In the genomic region with DNA sequence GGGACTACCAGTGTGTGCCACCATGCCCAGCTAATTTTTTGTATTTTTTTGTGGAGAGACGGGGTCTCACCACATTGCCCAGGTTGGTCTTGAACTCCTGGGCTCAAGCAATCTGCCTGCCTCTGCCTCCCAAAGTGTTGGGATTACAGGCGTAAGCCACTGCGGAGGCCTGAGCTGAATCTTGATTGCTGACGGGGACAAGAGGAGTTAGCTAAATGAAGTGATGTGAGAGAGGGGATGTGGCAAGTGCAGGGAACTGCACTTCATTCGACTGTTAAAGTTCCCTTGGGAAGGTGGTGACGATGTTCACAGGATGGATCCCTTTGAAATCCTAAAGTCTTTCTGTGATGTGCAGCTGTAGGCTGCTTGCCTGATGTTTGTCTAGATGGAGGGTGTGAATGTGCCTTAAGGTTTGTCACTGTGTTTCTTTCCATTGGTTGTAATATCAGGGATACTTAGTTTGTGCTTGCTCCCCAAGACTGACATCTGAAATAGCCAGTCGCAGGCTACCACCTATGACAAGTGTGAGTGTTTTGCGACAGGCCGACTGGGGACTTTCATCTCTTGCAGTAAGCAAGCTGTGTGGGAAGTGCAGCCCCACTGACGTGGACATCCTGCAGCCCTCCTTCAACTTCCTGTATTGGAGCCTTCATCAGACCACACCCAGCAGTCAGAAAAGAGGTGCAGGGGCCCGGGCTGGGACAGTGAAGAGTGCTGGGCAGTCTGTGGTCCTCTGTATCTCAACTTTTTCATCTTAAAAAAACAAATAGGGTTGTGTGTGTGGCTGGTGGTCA, we compare ENCODE assay signal across 8 cellular contexts. TPM values are rescaled to one million over a fixed set of nuclear protein-coding genes. Genes with fewer than 3 reads are reported as not detected.
A peak's percentile ranks its signal among the peaks of the same experiment; 100 is the strongest.
DNase-seq lines count a peak whose midpoint lies in the region; ATAC-seq lines count a peak whose summit lies in the region.

No MANE protein-coding gene starts in this region.

- ATAC-seq in GM21825 (IDR thresholded peaks at IDR 0.05; ENCODE audit: unreplicated experiment): peak; percentile 74
- ATAC-seq in Right ventricle myocardium superior (ENCODE audit: poor library complexity): peak; percentile 68

- DNase-seq in GM03348 (ENCODE audit: low spot score): peak; percentile 50
- DNase-seq in NAMALWA (ENCODE audit: low spot score): peak; percentile 86
- DNase-seq in activated CD8-positive, alpha-beta memory T cell treated with anti-CD3 and anti-CD28 coated beads, Interleukin-2, amount 50 U/mL, for 4 hours: peak; percentile 76
- DNase-seq in Right ventricle myocardium superior: peak; percentile 80
- peak; percentile 71 for DNase-seq in stimulated activated CD4-positive, alpha-beta T cell treated with anti-CD3 and anti-CD28 coated beads, Interleukin-12 subunit alpha, Interleukin-12 subunit beta, amount 100 ng/mL, for 4 hours
- no peak for DNase-seq in cortex of kidney (lab: John Stamatoyannopoulos, UW)
- DNase-seq in SHP77 (lab: John Stamatoyannopoulos, UW): no peak

- intact Hi-C loops in Right ventricle myocardium superior (cut with DNase I): no loop called here

RNA-seq across cellular contexts. Expression of gene CCDC134, which starts 19.6 kb away (rescaled TPM):
- 4.0 TPM for total RNA-seq in Right ventricle myocardium superior

RNA-seq across cellular contexts. Expression of gene SREBF2, which starts 52.0 kb away (rescaled TPM):
- 75.2 TPM for total RNA-seq in Right ventricle myocardium superior

Comparison
In these comparisons a context has a peak if more than half of its experiments do, and no peak if none do; other contexts are left out.
1. DNase-seq: peak in GM03348 (single experiment), NAMALWA (single experiment), activated CD8-positive, alpha-beta memory T cell treated with anti-CD3 and anti-CD28 coated beads, Interleukin-2, amount 50 U/mL, for 4 hours (single experiment), Right ventricle myocardium superior (single experiment) and stimulated activated CD4-positive, alpha-beta T cell treated with anti-CD3 and anti-CD28 coated beads, Interleukin-12 subunit alpha, Interleukin-12 subunit beta, amount 100 ng/mL, for 4 hours (single experiment); none in cortex of kidney (single experiment) and SHP77 (0 of 2).